17 cellular contexts compared by ENCODE assay signal in the genomic region with DNA sequence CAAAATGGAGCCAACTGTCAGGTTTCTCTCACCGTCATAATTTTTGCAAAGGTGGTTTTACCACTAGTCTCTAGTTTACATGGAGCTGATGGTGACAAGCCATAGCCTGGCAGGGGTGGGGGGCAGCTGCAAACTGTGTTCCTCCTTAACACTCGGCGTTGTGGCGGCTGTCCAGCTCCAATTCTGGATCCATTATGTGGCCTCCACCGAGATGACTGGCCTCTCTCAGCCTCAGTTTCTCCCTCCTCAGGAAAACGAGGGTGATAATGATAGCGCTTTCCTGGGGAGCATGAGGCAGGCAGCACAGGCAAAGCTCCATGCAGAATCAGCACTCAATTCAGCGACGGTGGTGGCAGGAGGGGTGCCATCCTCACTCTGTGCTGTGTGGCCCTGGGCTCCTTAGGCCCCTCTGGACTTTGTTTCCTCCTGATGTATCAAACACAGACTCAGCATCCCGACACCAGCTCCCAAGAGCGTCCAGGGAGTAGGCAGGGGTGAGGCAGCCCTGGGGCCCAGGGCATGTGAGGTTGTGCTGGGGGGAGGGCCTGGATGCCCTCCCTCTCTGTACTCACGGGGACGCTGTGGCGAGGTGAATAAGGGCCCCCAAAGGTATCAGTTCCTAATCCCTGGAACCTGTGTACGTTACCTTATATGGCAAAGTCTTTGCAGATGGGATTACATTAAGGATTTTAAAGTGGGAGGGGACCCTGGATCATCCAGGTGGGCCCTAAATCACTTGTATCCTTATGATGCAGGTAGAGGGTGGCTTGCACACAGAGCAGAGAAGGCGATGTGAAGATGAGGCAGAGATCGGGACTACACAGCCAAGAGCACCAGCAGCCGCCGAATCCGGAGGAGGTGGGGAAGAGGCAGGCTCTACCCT. TPM values are rescaled to one million over a fixed set of nuclear protein-coding genes. Genes with fewer than 3 reads are reported as not detected.
DNase-seq lines count a peak whose midpoint lies in the region; ATAC-seq, FAIRE-seq and TF ChIP-seq lines count a peak whose summit lies in the region.
"Had no signal": no experiment of that assay in that cellular context is flagged by ENCODE, and none has a peak within 500 bp of the region (broad histone marks: within the 10 kb centered on the region; RNA-seq: fewer than 3 reads in every experiment).

No MANE protein-coding gene starts in this region.

- H2AK5ac ChIP-seq in mesendoderm (ENCODE audit: low read length) = no peak overlapping the region

- H3K4me3 ChIP-seq in HepG2 (replicated peaks in 1 of 3; ENCODE audit: insufficient read depth in 1 of 3, low read depth in 2 of 3, low read length in 3 of 3) = no peak overlapping the region
- H3K4me3 ChIP-seq in right lobe of liver = no peak overlapping the region
- H3K4me3 ChIP-seq in mesendoderm (ENCODE audit: low read length) = no peak overlapping the region
- H3K4me3 ChIP-seq in HAP-1 = no peak overlapping the region
- H3K4me3 ChIP-seq: BLaER1 treated with 17β-estradiol and CSF1 and Interleukin-3, amounts not matched to agents 10 nM and 100 nM; GM23248 had no signal

- no peaks in the 10 kb centered on the region for H4K20me1 ChIP-seq in HepG2 (ENCODE audit: insufficient read depth, low read length)
- H4K20me1 ChIP-seq: BLaER1 treated with 17β-estradiol and CSF1 and Interleukin-3, amounts not matched to agents 10 nM and 100 nM had no signal

- H3K4me2 ChIP-seq in HepG2 (ENCODE audit: low read depth, low read length) (no peak overlapping the region), mesendoderm (ENCODE audit: low read length) (no peak overlapping the region)
- H3K4me2 ChIP-seq: BLaER1 treated with 17β-estradiol and CSF1 and Interleukin-3, amounts not matched to agents 10 nM and 100 nM had no signal

- H3K4me1 Mint-ChIP-seq in osteocyte (ENCODE audit: unreplicated experiment) = peaks cover 2% of the 10 kb centered on the region
- H3K4me1 Mint-ChIP-seq: B cell, IgD-negative memory B cell had no signal

- BruUV-seq in HepG2 (replicated peaks; lab: Mats Ljungman, UMichigan) = no TSS peak

- H3K4me1 ChIP-seq in HepG2 (ENCODE audit: insufficient read depth, low read length) = peaks cover 27% of the 10 kb centered on the region
- H3K4me1 ChIP-seq in right lobe of liver = peaks cover 0 to 10% (median 3%) of the 10 kb centered on the region in 4 donors
- peaks cover 3% of the 10 kb centered on the region for H3K4me1 ChIP-seq in mesendoderm (ENCODE audit: control insufficient read depth, low read depth, low read length)
- H3K4me1 ChIP-seq in HAP-1 = no peaks in the 10 kb centered on the region
- H3K4me1 ChIP-seq: BLaER1 treated with 17β-estradiol and CSF1 and Interleukin-3, amounts not matched to agents 10 nM and 100 nM had no signal

- no peaks in the 10 kb centered on the region for H3K79me1 ChIP-seq in mesendoderm (ENCODE audit: low read length)

- H3K27me3 Mint-ChIP-seq in osteocyte (ENCODE audit: unreplicated experiment) = peaks cover 48% of the 10 kb centered on the region

- TF ChIP-seq POLR2A in HepG2 (IDR thresholded peaks at IDR 0.05; ENCODE audit: insufficient read depth in 1 of 2, low read depth in 2 of 2, low read length in 2 of 2) (no peak), right lobe of liver (IDR thresholded peaks at IDR 0.05) (no peak)

- no peak overlapping the region for H4K8ac ChIP-seq in mesendoderm (ENCODE audit: low read depth, low read length)

- H3K27me3 ChIP-seq in HepG2 (ENCODE audit: control insufficient read depth in 1 of 2, insufficient read depth in 2 of 2, low read length in 2 of 2) = peaks cover 1 to 14% of the 10 kb centered on the region in 2 experiments; a peak in 4 of 5 replicates
- no peaks in the 10 kb centered on the region for H3K27me3 ChIP-seq in right lobe of liver
- no peaks in the 10 kb centered on the region for H3K27me3 ChIP-seq in mesendoderm (ENCODE audit: insufficient read depth, low read length, poor library complexity)
- no peaks in the 10 kb centered on the region; the same call in 1 of the 2 replicates for H3K27me3 ChIP-seq in HAP-1 (ENCODE audit: low read depth)
- H3K27me3 ChIP-seq: BLaER1 treated with 17β-estradiol and CSF1 and Interleukin-3, amounts not matched to agents 10 nM and 100 nM had no signal

- H2BK120ac ChIP-seq in mesendoderm (ENCODE audit: low read depth, low read length) = no peak overlapping the region

- H3K18ac ChIP-seq in mesendoderm (ENCODE audit: low read length) = no peak overlapping the region

- no peak for DNase-seq in HepG2 (ENCODE audit: low spot score)
- no peak for DNase-seq in right lobe of liver
- DNase-seq in left lobe of liver (ENCODE audit: low spot score) = peak; percentile 28
- DNase-seq in osteocyte (ENCODE audit: extremely low spot score, unreplicated experiment) = peak; percentile 54
- DNase-seq in mesendoderm = no peak
- no peak for DNase-seq in HAP-1 (ENCODE audit: low spot score in 2 of 2)
- DNase-seq: Calu3; CD8-positive, alpha-beta T cell; DMS79 treated with DMSO at 0.1 percent for 48 hours; GF-D8 had no signal

- H3K4ac ChIP-seq in mesendoderm (ENCODE audit: low read depth, low read length) = no peak overlapping the region

- no peak overlapping the region for H3K56ac ChIP-seq in mesendoderm (ENCODE audit: low read length)

- no peak for FAIRE-seq in HepG2 (lab: Jason Lieb, UNC)
- FAIRE-seq: H54, HTR-8/SVneo had no signal

- POLR2A ChIA-PET in HepG2 (lab: Yijun Ruan, JAX) = no interaction called here

- no peak for TF ChIP-seq RAD21 in HepG2 (CRISPR knock-in tag; IDR thresholded peaks at IDR 0.05)

- H3K23ac ChIP-seq in mesendoderm (ENCODE audit: low read length) = no peak overlapping the region

- no peak overlapping the region for H2AFZ ChIP-seq in HepG2 (ENCODE audit: low read length)
- H2AFZ ChIP-seq: GM23248 had no signal

- H3K27ac ChIP-seq in HepG2 (ENCODE audit: extremely low read length, insufficient read depth, low read length) (no peak overlapping the region), right lobe of liver (no peak overlapping the region), mesendoderm (ENCODE audit: low read depth, low read length) (no peak overlapping the region)
- H3K27ac ChIP-seq: BLaER1 treated with 17β-estradiol and CSF1 and Interleukin-3, amounts not matched to agents 10 nM and 100 nM; GM23248 had no signal

- H3K4me3 Mint-ChIP-seq in osteocyte (ENCODE audit: unreplicated experiment) = no peak overlapping the region
- H3K4me3 Mint-ChIP-seq: B cell; CD8-positive, alpha-beta T cell; IgD-negative memory B cell had no signal

- no peaks in the 10 kb centered on the region for H3K36me3 Mint-ChIP-seq in osteocyte (ENCODE audit: unreplicated experiment)
- H3K36me3 Mint-ChIP-seq: CD8-positive, alpha-beta T cell; IgD-negative memory B cell had no signal

- H3K27ac Mint-ChIP-seq in osteocyte (ENCODE audit: unreplicated experiment) = no peak overlapping the region
- H3K27ac Mint-ChIP-seq: B cell; CD8-positive, alpha-beta T cell; IgD-negative memory B cell had no signal

- H3K79me2 ChIP-seq in HepG2 (ENCODE audit: insufficient read depth, low read length) = no peaks in the 10 kb centered on the region
- H3K79me2 ChIP-seq in mesendoderm (ENCODE audit: control insufficient read depth, insufficient read depth, low read length) = no peaks in the 10 kb centered on the region

- ATAC-seq in HepG2 (no peak), right lobe of liver (no peak), left lobe of liver (no peak), GM19452 (IDR thresholded peaks at IDR 0.05; ENCODE audit: unreplicated experiment) (no peak)
- ATAC-seq: CD8-positive, alpha-beta T cell had no signal

- no peak for TF ChIP-seq CTCF in HepG2 (CRISPR knock-in tag; IDR thresholded peaks at IDR 0.05)
- TF ChIP-seq CTCF in right lobe of liver (IDR thresholded peaks at IDR 0.05) = no peak
- no peak for TF ChIP-seq CTCF in osteocyte (IDR thresholded peaks at IDR 0.05)

- 64% methylated on average over 15 of the region's 20 CpGs for WGBS in HepG2 (ENCODE audit: low lambda C conversion rate)
- WGBS in right lobe of liver (ENCODE audit: insufficient coverage, low coverage, low lambda C conversion rate, missing lambda C conversion rate) = 70% methylated on average over 5 of the region's 20 CpGs
- WGBS in mesendoderm (ENCODE audit: extremely low coverage, insufficient coverage, low lambda C conversion rate) = no CpG with 5 or more reads among the region's 20 CpGs

- intact Hi-C loops in HepG2 (cut with micrococcal nuclease; ENCODE audit: unreplicated experiment) (no loop called here), right lobe of liver (cut with DNase I) (loop anchor here in 1 of 2 donors (10.0 kb wide), 2 partner anchors 82 to 182 kb away; no protein-coding TSS in a partner anchor)

- CTCF ChIA-PET in HepG2 (lab: Yijun Ruan, JAX; ENCODE audit: low intra/inter-chr PET ratio, low total read pairs) = no interaction called here

- TF ChIP-seq EP300 in HepG2 (IDR thresholded peaks at IDR 0.05; ENCODE audit: low read depth in 2 of 2, low read length in 2 of 2) (no peak), HepG2 (CRISPR knock-in tag; IDR thresholded peaks at IDR 0.05; ENCODE audit: borderline replicate concordance) (no peak)

- H2BK15ac ChIP-seq in mesendoderm (replicated peaks; ENCODE audit: low read depth) = no peak overlapping the region

- H2BK5ac ChIP-seq in mesendoderm (ENCODE audit: low read length) = no peak overlapping the region

- H3K9ac ChIP-seq in HepG2 (ENCODE audit: insufficient read depth, low read depth, low read length) (no peak overlapping the region), mesendoderm (ENCODE audit: low read length) (no peak overlapping the region)
- H3K9ac ChIP-seq: BLaER1 treated with 17β-estradiol and CSF1 and Interleukin-3, amounts not matched to agents 10 nM and 100 nM; GM23248 had no signal

- no peaks in the 10 kb centered on the region for H3K9me3 Mint-ChIP-seq in osteocyte (ENCODE audit: unreplicated experiment)
- H3K9me3 Mint-ChIP-seq: CD8-positive, alpha-beta T cell; IgD-negative memory B cell had no signal

- no peak overlapping the region for H4K5ac ChIP-seq in mesendoderm (ENCODE audit: low read length)

- in situ Hi-C loops in HepG2 (cut with HindIII; ENCODE audit: extremely low pct_ligation_motif_present, low pct_unique_long_range_greater_than_20kb) = no loop called here
- in situ Hi-C loops in HAP-1 (cut with MboI; ENCODE audit: low sequenced_read_pairs) = loop anchor here (25.0 kb wide), 1 partner anchor 600 kb away; no protein-coding TSS in a partner anchor

- no peaks in the 10 kb centered on the region for H3K9me3 ChIP-seq in HepG2 (ENCODE audit: low read length)
- no peaks in the 10 kb centered on the region for H3K9me3 ChIP-seq in right lobe of liver
- H3K9me3 ChIP-seq in HAP-1 = no peaks in the 10 kb centered on the region
- H3K9me3 ChIP-seq: BLaER1 treated with 17β-estradiol and CSF1 and Interleukin-3, amounts not matched to agents 10 nM and 100 nM had no signal

- H3K36me3 ChIP-seq in HepG2 (replicated peaks in 1 of 2; ENCODE audit: control insufficient read depth in 1 of 2, insufficient read depth in 2 of 2, low read length in 2 of 2) = no peaks in the 10 kb centered on the region
- no peaks in the 10 kb centered on the region for H3K36me3 ChIP-seq in right lobe of liver
- no peaks in the 10 kb centered on the region for H3K36me3 ChIP-seq in mesendoderm (ENCODE audit: control insufficient read depth, insufficient read depth, low read length)
- H3K36me3 ChIP-seq in HAP-1 (replicated peaks) = no peaks in the 10 kb centered on the region
- H3K36me3 ChIP-seq: BLaER1 treated with 17β-estradiol and CSF1 and Interleukin-3, amounts not matched to agents 10 nM and 100 nM had no signal

RNA-seq across cellular contexts. Expression of gene EIF5, which starts 46.8 kb away (rescaled TPM):
- total RNA-seq in HepG2 (2016; rRNA removed; fragmentation: Illumina TruSeq; extraction: Trizol) = 281 and 333 TPM in 2 replicates
- 57.6 and 59.2 TPM in 2 replicates for total RNA-seq in HepG2 (2016; cell fraction: cytosol; rRNA removed; fragmentation: Illumina TruSeq; extraction: Trizol; ENCODE audit: low read depth)
- total RNA-seq in HepG2 (2016; cell fraction: insoluble cytoplasmic fraction; rRNA removed; fragmentation: Illumina TruSeq; extraction: Trizol) = 289 and 316 TPM in 2 replicates
- total RNA-seq in HepG2 (2016; cell fraction: membrane; rRNA removed; fragmentation: Illumina TruSeq; extraction: Trizol) = 131 and 147 TPM in 2 replicates
- total RNA-seq in HepG2 (2016; cell fraction: nucleus; rRNA removed; fragmentation: Illumina TruSeq; extraction: Trizol) = 180 TPM in 2 replicates
- 147 and 189 TPM in 2 replicates for polyA plus RNA-seq in HepG2 (2011; rRNA removed)
- 98.3 and 109 TPM in 2 replicates for polyA plus RNA-seq in HepG2 (2011; cell fraction: cytosol; rRNA removed)
- 192 and 267 TPM in 2 replicates for polyA plus RNA-seq in HepG2 (2011; cell fraction: nucleus; rRNA removed)
- polyA plus RNA-seq in HepG2 (2012) = 226 and 227 TPM in 2 replicates
- 34.1 and 47.0 TPM in 2 replicates for polyA plus RNA-seq in HepG2 (2016; cell fraction: cytosol; fragmentation: Illumina TruSeq; extraction: Trizol; ENCODE audit: low read depth)
- polyA plus RNA-seq in HepG2 (2016; cell fraction: insoluble cytoplasmic fraction; fragmentation: Illumina TruSeq; extraction: Trizol; ENCODE audit: low read depth) = 286 and 291 TPM in 2 replicates
- polyA plus RNA-seq in HepG2 (2016; cell fraction: membrane; fragmentation: Illumina TruSeq; extraction: Trizol; ENCODE audit: low read depth) = 74.1 and 96.9 TPM in 2 replicates
- polyA plus RNA-seq in HepG2 (2016; cell fraction: nucleus; fragmentation: Illumina TruSeq; extraction: Trizol; ENCODE audit: insufficient read depth, low read depth) = 188 and 207 TPM in 2 replicates
- 81.5 and 123 TPM in 2 replicates for polyA minus RNA-seq in HepG2 (2011; rRNA and poly(A)+ RNA removed; ENCODE audit: low replicate concordance)
- 55.8 and 65.8 TPM in 2 replicates for polyA minus RNA-seq in HepG2 (2011; cell fraction: cytosol; rRNA and poly(A)+ RNA removed)
- polyA minus RNA-seq in HepG2 (2011; cell fraction: nucleus; rRNA and poly(A)+ RNA removed) = 331 and 439 TPM in 2 replicates
- total RNA-seq in right lobe of liver = 100 to 1,000 TPM; 186 to 357 (median 215) TPM
- total RNA-seq in left lobe of liver = 192 TPM
- 214 and 229 TPM in 2 replicates for total RNA-seq in osteocyte
- polyA plus RNA-seq in mesendoderm (2013, experiment 1 of 2) = 542 TPM
- 540 TPM for polyA plus RNA-seq in mesendoderm (2013, experiment 2 of 2)

Comparison
In these comparisons a context has a peak if more than half of its experiments do, and no peak if none do; other contexts are left out.
1. DNase-seq: peak in left lobe of liver (single experiment) and osteocyte (single experiment); none in HepG2 (single experiment), right lobe of liver (0 of 3), mesendoderm (single experiment) and HAP-1 (0 of 2).